In genomic region chr2:66497706-66498596, GRCh38 we compare ENCODE assay signal across 31 cellular contexts.
DNase-seq lines count a peak whose midpoint lies in the region; ATAC-seq, FAIRE-seq and TF ChIP-seq lines count a peak whose summit lies in the region.
"Had no signal": no experiment of that assay in that cellular context is flagged by ENCODE, and none has a peak within 500 bp of the region (broad histone marks: within the 10 kb centered on the region; RNA-seq: fewer than 3 reads in every experiment).

No MANE protein-coding gene starts in this region.

- no peak for TF ChIP-seq POLR2A in IMR-90 (IDR thresholded peaks at IDR 0.05; ENCODE audit: low read depth, low read length)

- no peak overlapping the region for H3K18ac ChIP-seq in IMR-90 (ENCODE audit: low read depth, low read length)

- no peak for ATAC-seq in IMR-90 (ENCODE audit: low read depth)
- ATAC-seq: body of pancreas; mucosa of descending colon; natural killer cell; stimulated activated naive B cell treated with anti-CD40 and anti-IgM and Interleukin-4, amounts not matched to agents 10 μg/mL and 1 μg/mL and 100 μg/mL, for 72 hours had no signal

- H4K20me1 ChIP-seq in IMR-90 (ENCODE audit: insufficient read depth, low read length) (peaks cover 87% of the 10 kb centered on the region), hepatocyte (ENCODE audit: insufficient read depth, poor library complexity, severe bottlenecking) (peaks cover 5% of the 10 kb centered on the region)
- H4K20me1 ChIP-seq: BLaER1 treated with 17β-estradiol and CSF1 and Interleukin-3, amounts not matched to agents 10 nM and 100 nM had no signal

- H2AFZ ChIP-seq in IMR-90 (replicated peaks; ENCODE audit: low read length, poor library complexity) (no peak overlapping the region), hepatocyte (no peak overlapping the region)

- H3K9me3 ChIP-seq in IMR-90 (ENCODE audit: control insufficient read depth, insufficient read depth, low read length) (no peaks in the 10 kb centered on the region), hepatocyte (ENCODE audit: low read depth) (no peaks in the 10 kb centered on the region)
- H3K9me3 ChIP-seq: BLaER1 treated with 17β-estradiol and CSF1 and Interleukin-3, amounts not matched to agents 10 nM and 100 nM; body of pancreas; esophagus squamous epithelium; MG63; mucosa of descending colon; Peyer's patch; suprapubic skin had no signal

- peak overlapping the region in 1 of 2 experiments; percentile 61; a peak in 1 of 4 replicates for H4K8ac ChIP-seq in IMR-90 (ENCODE audit: low read depth in 2 of 2, low read length in 2 of 2)

- H3K27ac ChIP-seq in IMR-90 (ENCODE audit: insufficient read depth, low read length) (peak overlapping the region; percentile 6; the same call in 1 of the 2 replicates), hepatocyte (no peak overlapping the region)
- H3K27ac ChIP-seq: BLaER1 treated with 17β-estradiol and CSF1 and Interleukin-3, amounts not matched to agents 10 nM and 100 nM; Peyer's patch had no signal

- dilution Hi-C loops in IMR-90 (cut with HindIII; ENCODE audit: low sequenced_read_pairs, unreplicated experiment): no loop called here

- POLR2A ChIA-PET in IMR-90 (lab: Charles Lee; ENCODE audit: unreplicated experiment): no interaction called here
- POLR2A ChIA-PET in activated CD4-positive, alpha-beta memory T cell treated with anti-CD3 and anti-CD28 coated beads for 36 hours (lab: Charles Lee): no interaction called here

- 0 out of 2 replicates have a peak overlapping the region, but pooled peaks have one; percentile 13 for H2AK5ac ChIP-seq in IMR-90 (ENCODE audit: low read depth, low read length)

- DNase-seq in D721Med (ENCODE audit: insufficient read length, low spot score) (no peak), IMR-90 (no peak), globus pallidus (ENCODE audit: low spot score) (peak; percentile 38), superior temporal gyrus (ENCODE audit: extremely low spot score) (peak; percentile 71), hepatocyte (ENCODE audit: low spot score) (no peak), HTR-8/SVneo (ENCODE audit: insufficient read length, low spot score) (no peak)
- DNase-seq in activated CD4-positive, alpha-beta memory T cell treated with anti-CD3 and anti-CD28 coated beads for 36 hours: no peak
- DNase-seq: activated CD4-positive, alpha-beta T cell treated with anti-CD3 and anti-CD28 coated beads for 4 hours; activated naive CD4-positive, alpha-beta T cell treated with anti-CD3 and anti-CD28 coated beads, Interleukin-2, amount 50 U/mL, for 16 hours; activated T-cell treated with anti-CD3 and anti-CD28 coated beads for 4 hours; body of pancreas; COR-L47; DMS53; dorsolateral prefrontal cortex; esophagus squamous epithelium; foreskin melanocyte; KBM-7; MG63; mucosa of descending colon; natural killer cell; NCI-H226; NCI-H526 treated with DMSO at 0.1 percent for 48 hours; Peyer's patch; small intestine; stimulated activated naive B cell treated with anti-CD40 and anti-IgM and Interleukin-4, amounts not matched to agents 10 μg/mL and 1 μg/mL and 100 μg/mL, for 72 hours; SW 1271 had no signal

- peaks cover 23% of the 10 kb centered on the region for H3K36me3 ChIP-seq in IMR-90 (ENCODE audit: control insufficient read depth, insufficient read depth, low read length)
- no peaks in the 10 kb centered on the region for H3K36me3 ChIP-seq in hepatocyte (replicated peaks; ENCODE audit: insufficient read depth, low read depth)
- H3K36me3 ChIP-seq: BLaER1 treated with 17β-estradiol and CSF1 and Interleukin-3, amounts not matched to agents 10 nM and 100 nM; MG63; Peyer's patch; suprapubic skin had no signal

- peak overlapping the region; percentile 39; the same call in 1 of the 2 replicates for H3K4me2 ChIP-seq in IMR-90 (ENCODE audit: low read depth, low read length)
- H3K4me2 ChIP-seq in hepatocyte: no peak overlapping the region
- H3K4me2 ChIP-seq: BLaER1 treated with 17β-estradiol and CSF1 and Interleukin-3, amounts not matched to agents 10 nM and 100 nM had no signal

- H3K9me3 Mint-ChIP-seq in activated CD4-positive, alpha-beta memory T cell treated with anti-CD3 and anti-CD28 coated beads for 36 hours: no peaks in the 10 kb centered on the region
- H3K9me3 Mint-ChIP-seq: activated T-helper 2 cell treated with anti-CD3 and anti-CD28 coated beads, Interferon-gamma antibody, Interleukin-2, Interleukin-4, amounts not matched to agents 10 μg/mL and 5 μg/mL and 100 μg/mL, durations not matched to agents 14 hours and 24 hours and 36 hours; natural killer cell; stimulated activated naive B cell treated with anti-CD40 and anti-IgM and Interleukin-4, amounts not matched to agents 10 μg/mL and 1 μg/mL and 100 μg/mL, for 72 hours had no signal

- FAIRE-seq in D721Med (lab: Jason Lieb, UNC) (peak; percentile 72), HTR-8/SVneo (lab: Jason Lieb, UNC) (no peak)
- FAIRE-seq: G401.6, small intestine had no signal

- no peak overlapping the region for H4K5ac ChIP-seq in IMR-90 (ENCODE audit: low read depth, low read length)

- H3K9me1 ChIP-seq in IMR-90 (ENCODE audit: insufficient read depth, low read length): peaks cover 31% of the 10 kb centered on the region

- H3K4ac ChIP-seq in IMR-90 (ENCODE audit: low read depth, low read length): no peak overlapping the region; the same call in 1 of the 2 replicates

- H3K9ac ChIP-seq in IMR-90 (ENCODE audit: low read depth, low read length): no peak overlapping the region
- H3K9ac ChIP-seq: BLaER1 treated with 17β-estradiol and CSF1 and Interleukin-3, amounts not matched to agents 10 nM and 100 nM had no signal

- H3K23ac ChIP-seq in IMR-90 (ENCODE audit: low read depth, low read length): no peak overlapping the region; the same call in 1 of the 2 replicates

- peaks cover 25 to 76% of the 10 kb centered on the region in 2 experiments; a peak in 3 of 4 replicates for H3K79me1 ChIP-seq in IMR-90 (ENCODE audit: low read depth in 1 of 2, low read length in 2 of 2)

- H3K56ac ChIP-seq in IMR-90 (ENCODE audit: extremely low read depth, insufficient read depth, low read length): no peak overlapping the region

- no peaks in the 10 kb centered on the region for H3K36me3 Mint-ChIP-seq in activated CD4-positive, alpha-beta memory T cell treated with anti-CD3 and anti-CD28 coated beads for 36 hours
- H3K36me3 Mint-ChIP-seq: natural killer cell; stimulated activated naive B cell treated with anti-CD40 and anti-IgM and Interleukin-4, amounts not matched to agents 10 μg/mL and 1 μg/mL and 100 μg/mL, for 72 hours had no signal

- H3K4me3 ChIP-seq in IMR-90 (ENCODE audit: insufficient read depth, low read depth, low read length): no peak overlapping the region
- no peak overlapping the region for H3K4me3 ChIP-seq in hepatocyte
- H3K4me3 ChIP-seq: BLaER1 treated with 17β-estradiol and CSF1 and Interleukin-3, amounts not matched to agents 10 nM and 100 nM; body of pancreas; dorsolateral prefrontal cortex; esophagus squamous epithelium; lung; MG63; mucosa of descending colon; Peyer's patch; suprapubic skin had no signal

- BruUV-seq in IMR-90 (replicated peaks; lab: Mats Ljungman, UMichigan): no TSS peak

- H3K14ac ChIP-seq in IMR-90 (replicated peaks; ENCODE audit: low read depth, low read length): peak overlapping the region; percentile 34; the same call in 1 of the 2 replicates

- H4K91ac ChIP-seq in IMR-90 (ENCODE audit: insufficient read depth, low read depth, low read length): no peak overlapping the region

- peaks cover 51% of the 10 kb centered on the region for H3K79me2 ChIP-seq in hepatocyte

- no peaks in the 10 kb centered on the region for H3K9me2 ChIP-seq in hepatocyte (replicated peaks; ENCODE audit: insufficient read depth)

- no peak overlapping the region for H2BK120ac ChIP-seq in IMR-90 (ENCODE audit: low read depth, low read length)

- H3K27me3 Mint-ChIP-seq in activated CD4-positive, alpha-beta memory T cell treated with anti-CD3 and anti-CD28 coated beads for 36 hours: no peaks in the 10 kb centered on the region
- H3K27me3 Mint-ChIP-seq: stimulated activated naive B cell treated with anti-CD40 and anti-IgM and Interleukin-4, amounts not matched to agents 10 μg/mL and 1 μg/mL and 100 μg/mL, for 72 hours had no signal

- CTCF ChIA-PET in IMR-90 (lab: Yijun Ruan, JAX): interaction anchor here (0.6 to 0.9 kb wide), 2 partner anchors 18 to 38 kb away, joined by 3 read pairs; no protein-coding TSS in a partner anchor
- CTCF ChIA-PET in activated CD4-positive, alpha-beta memory T cell treated with anti-CD3 and anti-CD28 coated beads for 36 hours (lab: Charles Lee): interaction anchor here (0.6 kb wide), 1 partner anchor 653 kb away, joined by 3 read pairs; no protein-coding TSS in a partner anchor

- TF ChIP-seq CTCF in D721Med (IDR thresholded peaks at IDR 0.05; ENCODE audit: insufficient read depth, missing control alignments) (peak; percentile 36), IMR-90 (conservative IDR thresholded peaks at IDR 0.05; ENCODE audit: low read depth, low read length) (no peak), hepatocyte (IDR thresholded peaks at IDR 0.05; ENCODE audit: poor library complexity) (no peak)

- H2BK20ac ChIP-seq in IMR-90 (ENCODE audit: low read depth, low read length): no peak overlapping the region

- H3K27ac Mint-ChIP-seq in activated CD4-positive, alpha-beta memory T cell treated with anti-CD3 and anti-CD28 coated beads for 36 hours: no peak overlapping the region
- H3K27ac Mint-ChIP-seq: activated T-helper 2 cell treated with anti-CD3 and anti-CD28 coated beads, Interferon-gamma antibody, Interleukin-2, Interleukin-4, amounts not matched to agents 10 μg/mL and 5 μg/mL and 100 μg/mL, durations not matched to agents 14 hours and 24 hours and 36 hours; natural killer cell; stimulated activated naive B cell treated with anti-CD40 and anti-IgM and Interleukin-4, amounts not matched to agents 10 μg/mL and 1 μg/mL and 100 μg/mL, for 72 hours had no signal

- H2AK9ac ChIP-seq in IMR-90 (replicated peaks; ENCODE audit: low read depth, low read length, poor library complexity): no peak overlapping the region

- no peak overlapping the region for H2BK15ac ChIP-seq in IMR-90 (ENCODE audit: low read depth, low read length)

- H3K4me1 ChIP-seq in IMR-90 (ENCODE audit: control insufficient read depth, insufficient read depth, low read length) (peaks cover 30% of the 10 kb centered on the region), hepatocyte (ENCODE audit: insufficient read depth) (no peaks in the 10 kb centered on the region)

- WGBS in IMR-90 (ENCODE audit: extremely low coverage in 2 of 2, insufficient read length in 1 of 2), 2 experiments: no CpG with 5 or more reads among the region's 5 CpGs
- 87% methylated on average over 5 of the region's 5 CpGs for WGBS in hepatocyte (ENCODE audit: low lambda C conversion rate, missing lambda C conversion rate)

- H3K27me3 ChIP-seq in IMR-90 (ENCODE audit: control insufficient read depth, insufficient read depth, low read length) (no peaks in the 10 kb centered on the region), hepatocyte (no peaks in the 10 kb centered on the region)
- H3K27me3 ChIP-seq: BLaER1 treated with 17β-estradiol and CSF1 and Interleukin-3, amounts not matched to agents 10 nM and 100 nM; body of pancreas; dorsolateral prefrontal cortex; esophagus squamous epithelium; MG63; Peyer's patch; suprapubic skin had no signal

- no peaks in the 10 kb centered on the region for H3K4me1 Mint-ChIP-seq in activated CD4-positive, alpha-beta memory T cell treated with anti-CD3 and anti-CD28 coated beads for 36 hours (ENCODE audit: low read depth)
- H3K4me1 Mint-ChIP-seq: natural killer cell; stimulated activated naive B cell treated with anti-CD40 and anti-IgM and Interleukin-4, amounts not matched to agents 10 μg/mL and 1 μg/mL and 100 μg/mL, for 72 hours had no signal

- no peak for TF ChIP-seq RAD21 in IMR-90 (IDR thresholded peaks at IDR 0.05; ENCODE audit: low read length)

- H3K4me3 Mint-ChIP-seq in activated CD4-positive, alpha-beta memory T cell treated with anti-CD3 and anti-CD28 coated beads for 36 hours: no peak overlapping the region
- H3K4me3 Mint-ChIP-seq: natural killer cell; stimulated activated naive B cell treated with anti-CD40 and anti-IgM and Interleukin-4, amounts not matched to agents 10 μg/mL and 1 μg/mL and 100 μg/mL, for 72 hours had no signal

- no peak overlapping the region for H2BK5ac ChIP-seq in IMR-90 (ENCODE audit: low read depth, low read length, poor library complexity, severe bottlenecking)

- intact Hi-C loops in IMR-90 (cut with micrococcal nuclease): no loop called here
- intact Hi-C loops in activated CD4-positive, alpha-beta memory T cell treated with anti-CD3 and anti-CD28 coated beads for 36 hours (cut with micrococcal nuclease): no loop called here

- in situ Hi-C loops in IMR-90 (cut with MboI; ENCODE audit: low sequenced_read_pairs): no loop called here

Comparison
In these comparisons a context has a peak if more than half of its experiments do, and no peak if none do; other contexts are left out.
1. DNase-seq: peak in globus pallidus (single experiment) and superior temporal gyrus (single experiment); none in D721Med (single experiment), IMR-90 (single experiment), hepatocyte (single experiment), activated CD4-positive, alpha-beta memory T cell treated with anti-CD3 and anti-CD28 coated beads for 36 hours (single experiment) and HTR-8/SVneo (single experiment).